ENCODE assay signal across 9 cellular contexts in the genomic region with DNA sequence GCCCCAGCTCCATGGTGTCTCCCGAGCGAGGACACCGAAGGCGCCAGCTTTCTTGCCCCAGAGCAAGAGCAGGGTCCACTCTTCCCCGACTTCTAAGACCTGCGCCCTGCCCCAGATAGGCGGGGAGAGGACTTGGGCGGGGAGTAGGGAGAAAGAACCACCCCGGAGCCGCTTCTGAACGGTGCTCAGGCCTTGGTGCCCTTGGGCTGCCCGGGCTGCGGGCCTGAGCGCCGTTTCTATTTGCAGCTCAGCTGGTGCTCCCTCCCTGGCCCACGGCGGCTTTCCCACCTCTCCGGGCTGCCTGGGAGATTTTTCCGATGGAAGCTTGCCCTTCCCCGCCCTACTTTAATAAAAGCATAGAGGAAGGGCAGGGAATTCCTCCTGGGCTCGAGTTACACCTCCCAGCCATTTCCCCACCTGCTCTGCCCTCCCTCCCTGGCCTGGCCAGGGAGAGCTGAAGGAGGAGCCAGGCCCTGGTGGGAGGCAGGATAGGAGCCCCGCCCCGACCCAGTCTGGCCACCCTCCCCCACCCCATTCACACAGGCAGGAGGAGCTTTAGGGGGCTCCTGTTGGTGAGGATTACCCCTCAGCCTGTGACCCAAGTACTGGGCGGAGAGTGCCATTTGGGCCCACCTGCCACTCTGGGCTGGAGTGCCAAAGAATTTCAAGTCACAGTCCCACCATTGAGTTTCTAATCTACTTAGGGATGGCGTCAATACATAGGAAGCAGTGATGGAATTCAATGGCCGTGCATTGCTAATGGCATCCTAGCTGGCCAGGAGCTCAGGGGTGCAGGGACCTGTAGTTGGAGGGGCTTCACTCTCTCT. TPM values are rescaled to one million over a fixed set of nuclear protein-coding genes. Genes with fewer than 3 reads are reported as not detected.
DNase-seq lines count a peak whose midpoint lies in the region; ATAC-seq, FAIRE-seq and TF ChIP-seq lines count a peak whose summit lies in the region.
"Had no signal": no experiment of that assay in that cellular context is flagged by ENCODE, and none has a peak within 500 bp of the region (broad histone marks: within the 10 kb centered on the region; RNA-seq: fewer than 3 reads in every experiment).

No MANE protein-coding gene starts in this region.

- H3K9me1 ChIP-seq in endothelial cell of umbilical vein (replicated peaks; ENCODE audit: control insufficient read depth, extremely low read depth, insufficient read depth, low read length) = no peaks in the 10 kb centered on the region

- no peaks in the 10 kb centered on the region for H3K79me2 ChIP-seq in endothelial cell of umbilical vein (ENCODE audit: control insufficient read depth, insufficient read depth, low read length)

- peaks cover 9% of the 10 kb centered on the region for H3K4me1 Mint-ChIP-seq in CD4-positive, alpha-beta T cell (ENCODE audit: low read depth)
- peaks cover 8% of the 10 kb centered on the region for H3K4me1 Mint-ChIP-seq in activated naive CD8-positive, alpha-beta T cell treated with anti-CD3 and anti-CD28 coated beads, Interleukin-2, amount 50 U/mL, for 24 hours

- TF ChIP-seq CTCF in CD4-positive, alpha-beta T cell (IDR thresholded peaks at IDR 0.05) = no peak
- TF ChIP-seq CTCF in endothelial cell of umbilical vein (IDR thresholded peaks at IDR 0.05; ENCODE audit: extremely low read depth in 1 of 2, insufficient read depth in 1 of 2, low read depth in 1 of 2, low read length in 2 of 2) = no peak

- no peak for ATAC-seq in CD4-positive, alpha-beta T cell (ENCODE audit: poor library complexity)
- ATAC-seq in GM21529 (IDR thresholded peaks at IDR 0.05; ENCODE audit: unreplicated experiment) (no peak), GM18502 (IDR thresholded peaks at IDR 0.05; ENCODE audit: poor library complexity, unreplicated experiment) (no peak)
- ATAC-seq in activated naive CD8-positive, alpha-beta T cell treated with anti-CD3 and anti-CD28 coated beads, Interleukin-2, amount 50 U/mL, for 24 hours = no peak

- DNase-seq in CD4-positive, alpha-beta T cell = no peak
- DNase-seq in NCI-H2171 treated with DMSO at 0.1 percent for 48 hours (lab: John Stamatoyannopoulos, UW) = peak; percentile 61
- no peak for DNase-seq in endothelial cell of umbilical vein (ENCODE audit: low read depth, low spot score)
- DNase-seq in myocyte (ENCODE audit: low read depth) = peak; percentile 74
- no peak for DNase-seq in NCI-H1436 treated with DMSO at 0.1 percent for 48 hours (lab: John Stamatoyannopoulos, UW)
- no peak for DNase-seq in activated naive CD8-positive, alpha-beta T cell treated with anti-CD3 and anti-CD28 coated beads, Interleukin-2, amount 50 U/mL, for 24 hours
- DNase-seq: activated naive CD8-positive, alpha-beta T cell treated with anti-CD3 and anti-CD28 coated beads, Interleukin-2, amount 10 ng/mL, durations not matched to agents 7 days and 5 days had no signal

- H2AFZ ChIP-seq in endothelial cell of umbilical vein (ENCODE audit: low read depth, low read length) = peak overlapping the region; percentile 22

- H3K4me3 Mint-ChIP-seq in CD4-positive, alpha-beta T cell = peak overlapping the region; percentile 74
- H3K4me3 Mint-ChIP-seq in activated naive CD8-positive, alpha-beta T cell treated with anti-CD3 and anti-CD28 coated beads, Interleukin-2, amount 50 U/mL, for 24 hours = no peak overlapping the region

- intact Hi-C loops in CD4-positive, alpha-beta T cell (cut with DNase I, micrococcal nuclease) = loop anchor here in 1 of 2 experiments (5.0 kb wide), 1 partner anchor 95 kb away; no protein-coding TSS in a partner anchor
- intact Hi-C loops in endothelial cell of umbilical vein (cut with micrococcal nuclease) = loop anchor here (2.0 kb wide), 1 partner anchor 69 kb away; no protein-coding TSS in a partner anchor

- TF ChIP-seq POLR2A in endothelial cell of umbilical vein (IDR thresholded peaks at IDR 0.05; ENCODE audit: low read depth, low read length) = no peak

- dilution Hi-C loops in endothelial cell of umbilical vein (cut with MboI; ENCODE audit: extremely low pct_ligation_motif_present, low sequenced_read_pairs) = no loop called here

- peak overlapping the region in 1 of 3 experiments; percentile 64 for H3K4me3 ChIP-seq in endothelial cell of umbilical vein (replicated peaks in 1 of 3; ENCODE audit: insufficient read depth in 1 of 3, low read depth in 1 of 3, low read length in 3 of 3)

- peaks cover 7% of the 10 kb centered on the region for H3K27me3 ChIP-seq in CD4-positive, alpha-beta T cell (ENCODE audit: control insufficient read depth, insufficient read depth, low read length)
- H3K27me3 ChIP-seq in endothelial cell of umbilical vein (ENCODE audit: control insufficient read depth in 2 of 2, insufficient read depth in 2 of 2, low read length in 2 of 2) = peaks cover 0 to 8% of the 10 kb centered on the region in 2 experiments

- no peaks in the 10 kb centered on the region for H3K36me3 ChIP-seq in endothelial cell of umbilical vein (ENCODE audit: control insufficient read depth in 2 of 2, extremely low read depth in 1 of 2, insufficient read depth in 2 of 2, low read length in 2 of 2)

- peak overlapping the region; percentile 12 for H3K4me2 ChIP-seq in endothelial cell of umbilical vein (ENCODE audit: insufficient read depth, low read length)

- H3K9me3 ChIP-seq in CD4-positive, alpha-beta T cell (ENCODE audit: control insufficient read depth, low read length) = no peaks in the 10 kb centered on the region
- no peaks in the 10 kb centered on the region for H3K9me3 ChIP-seq in endothelial cell of umbilical vein (replicated peaks; ENCODE audit: control insufficient read depth, insufficient read depth, low read length)

- H3K9me3 Mint-ChIP-seq in CD4-positive, alpha-beta T cell = no peaks in the 10 kb centered on the region
- H3K9me3 Mint-ChIP-seq in activated naive CD8-positive, alpha-beta T cell treated with anti-CD3 and anti-CD28 coated beads, Interleukin-2, amount 50 U/mL, for 24 hours = no peaks in the 10 kb centered on the region
- H3K9me3 Mint-ChIP-seq: activated naive CD8-positive, alpha-beta T cell treated with anti-CD3 and anti-CD28 coated beads, Interleukin-2, amount 10 ng/mL, durations not matched to agents 7 days and 5 days had no signal

- no TSS peak for BruUV-seq in endothelial cell of umbilical vein (replicated peaks; lab: Mats Ljungman, UMichigan)

- CTCF ChIA-PET in CD4-positive, alpha-beta T cell (lab: Charles Lee) = no interaction called here
- CTCF ChIA-PET in endothelial cell of umbilical vein (lab: Charles Lee) = interaction anchor here (0.6 to 3.0 kb wide), 7 partner anchors 22 to 729 kb away, joined by 3 to 54 read pairs (median 4); a partner anchor contains a TSS

- H3K36me3 Mint-ChIP-seq in CD4-positive, alpha-beta T cell (ENCODE audit: low read depth) = no peaks in the 10 kb centered on the region
- no peaks in the 10 kb centered on the region for H3K36me3 Mint-ChIP-seq in activated naive CD8-positive, alpha-beta T cell treated with anti-CD3 and anti-CD28 coated beads, Interleukin-2, amount 50 U/mL, for 24 hours (ENCODE audit: low read depth)
- H3K36me3 Mint-ChIP-seq: activated naive CD8-positive, alpha-beta T cell treated with anti-CD3 and anti-CD28 coated beads, Interleukin-2, amount 10 ng/mL, durations not matched to agents 7 days and 5 days had no signal

- no peak for FAIRE-seq in endothelial cell of umbilical vein (lab: Jason Lieb, UNC)

- no peak overlapping the region for H3K27ac Mint-ChIP-seq in CD4-positive, alpha-beta T cell
- no peak overlapping the region for H3K27ac Mint-ChIP-seq in activated naive CD8-positive, alpha-beta T cell treated with anti-CD3 and anti-CD28 coated beads, Interleukin-2, amount 50 U/mL, for 24 hours
- H3K27ac Mint-ChIP-seq: activated naive CD8-positive, alpha-beta T cell treated with anti-CD3 and anti-CD28 coated beads, Interleukin-2, amount 10 ng/mL, durations not matched to agents 7 days and 5 days had no signal

- peaks cover 9% of the 10 kb centered on the region for H3K27me3 Mint-ChIP-seq in CD4-positive, alpha-beta T cell
- peaks cover 9% of the 10 kb centered on the region for H3K27me3 Mint-ChIP-seq in activated naive CD8-positive, alpha-beta T cell treated with anti-CD3 and anti-CD28 coated beads, Interleukin-2, amount 50 U/mL, for 24 hours

- peaks cover 15% of the 10 kb centered on the region for H3K4me1 ChIP-seq in endothelial cell of umbilical vein (ENCODE audit: control insufficient read depth, extremely low read depth, insufficient read depth, low read length)

- no peak overlapping the region for H3K27ac ChIP-seq in CD4-positive, alpha-beta T cell (ENCODE audit: low read depth, low read length)
- H3K27ac ChIP-seq in endothelial cell of umbilical vein (ENCODE audit: insufficient read depth, low read depth, low read length) = no peak overlapping the region

- POLR2A ChIA-PET in CD4-positive, alpha-beta T cell (lab: Charles Lee) = interaction anchor here (1.8 to 4.7 kb wide), 2 partner anchors 102 to 292 kb away, joined by 4 to 28 read pairs; a partner anchor contains a TSS
- POLR2A ChIA-PET in endothelial cell of umbilical vein (lab: Charles Lee) = interaction anchor here (0.6 to 2.0 kb wide), 2 partner anchors 38 to 102 kb away, joined by 4 to 8 read pairs; a partner anchor contains a TSS

- no peaks in the 10 kb centered on the region for H4K20me1 ChIP-seq in endothelial cell of umbilical vein (replicated peaks; ENCODE audit: control insufficient read depth, extremely low read depth, insufficient read depth, low read length)

- no peak overlapping the region for H3K9ac ChIP-seq in endothelial cell of umbilical vein (replicated peaks; ENCODE audit: extremely low read depth, insufficient read depth, low read length)

RNA-seq across cellular contexts. Expression of a gene that starts 2.0 kb away (rescaled TPM):
- total RNA-seq in CD4-positive, alpha-beta T cell = under 1 TPM; 0.25 to 0.31 TPM
- total RNA-seq in endothelial cell of umbilical vein (13.1 and 16.0 TPM in 2 replicates), myocyte (53.2 and 89.2 TPM in 2 replicates)
- 12.6 and 14.5 TPM in 2 replicates for polyA plus RNA-seq in endothelial cell of umbilical vein
- 5.8 and 8.4 TPM in 2 replicates for polyA plus RNA-seq in endothelial cell of umbilical vein (2011; cell fraction: cytosol; rRNA removed)
- polyA plus RNA-seq in endothelial cell of umbilical vein (2011; cell fraction: nucleus; rRNA removed) = 4.1 and 5.3 TPM in 2 replicates
- polyA plus RNA-seq in endothelial cell of umbilical vein (2012) = 6.2 and 12.3 TPM in 2 replicates
- 6.2 and 8.2 TPM in 2 replicates for polyA minus RNA-seq in endothelial cell of umbilical vein
- 23.0 TPM for polyA minus RNA-seq in endothelial cell of umbilical vein (2011; cell fraction: cytosol; rRNA and poly(A)+ RNA removed)
- polyA minus RNA-seq in endothelial cell of umbilical vein (2011; cell fraction: nucleus; rRNA and poly(A)+ RNA removed) = 2.9 and 3.5 TPM in 2 replicates
- 7.2 TPM for polyA plus RNA-seq in myocyte (2012)

RNA-seq across cellular contexts. Expression of a gene that starts 26.3 kb away (rescaled TPM):
- total RNA-seq in CD4-positive, alpha-beta T cell = 10 to 100 TPM; 22.4 to 25.7 TPM
- total RNA-seq in endothelial cell of umbilical vein (64.6 and 66.6 TPM in 2 replicates), myocyte (9.4 and 23.8 TPM in 2 replicates)
- 73.0 and 83.8 TPM in 2 replicates for polyA plus RNA-seq in endothelial cell of umbilical vein
- polyA plus RNA-seq in endothelial cell of umbilical vein (2011; cell fraction: cytosol; rRNA removed) = 56.9 and 64.1 TPM in 2 replicates
- polyA plus RNA-seq in endothelial cell of umbilical vein (2011; cell fraction: nucleus; rRNA removed) = 45.0 and 50.9 TPM in 2 replicates
- 68.1 and 85.4 TPM in 2 replicates for polyA plus RNA-seq in endothelial cell of umbilical vein (2012)
- 93.1 and 102 TPM in 2 replicates for polyA minus RNA-seq in endothelial cell of umbilical vein
- 38.7 TPM for polyA minus RNA-seq in endothelial cell of umbilical vein (2011; cell fraction: cytosol; rRNA and poly(A)+ RNA removed)
- 26.0 and 29.3 TPM in 2 replicates for polyA minus RNA-seq in endothelial cell of umbilical vein (2011; cell fraction: nucleus; rRNA and poly(A)+ RNA removed)
- polyA plus RNA-seq in myocyte (2012) = 43.3 TPM

RNA-seq across cellular contexts. Expression of a gene that starts 27.1 kb away (rescaled TPM):
- 10 to 100 TPM; 11.4 to 12.9 TPM for total RNA-seq in CD4-positive, alpha-beta T cell
- 9.9 TPM in 2 replicates for total RNA-seq in endothelial cell of umbilical vein
- 5.4 and 7.6 TPM in 2 replicates for polyA plus RNA-seq in endothelial cell of umbilical vein
- polyA plus RNA-seq in endothelial cell of umbilical vein (2011; cell fraction: cytosol; rRNA removed) = 3.9 and 4.9 TPM in 2 replicates
- polyA plus RNA-seq in endothelial cell of umbilical vein (2011; cell fraction: nucleus; rRNA removed) = 3.0 and 4.5 TPM in 2 replicates
- polyA plus RNA-seq in endothelial cell of umbilical vein (2012) = 4.8 and 6.4 TPM in 2 replicates
- polyA minus RNA-seq in endothelial cell of umbilical vein = 7.5 TPM in 2 replicates
- 8.9 TPM for polyA minus RNA-seq in endothelial cell of umbilical vein (2011; cell fraction: cytosol; rRNA and poly(A)+ RNA removed)
- polyA minus RNA-seq in endothelial cell of umbilical vein (2011; cell fraction: nucleus; rRNA and poly(A)+ RNA removed) = 3.2 and 6.3 TPM in 2 replicates
- total RNA-seq in myocyte = 3.9 and 4.3 TPM in 2 replicates
- 9.4 TPM for polyA plus RNA-seq in myocyte (2012)

RNA-seq across cellular contexts. Expression of a gene that starts 56.6 kb away (rescaled TPM):
- not detected for total RNA-seq in CD4-positive, alpha-beta T cell
- not detected in 2 replicates for total RNA-seq in endothelial cell of umbilical vein
- polyA plus RNA-seq in endothelial cell of umbilical vein = not detected in 2 replicates
- polyA plus RNA-seq in endothelial cell of umbilical vein (2011; cell fraction: cytosol; rRNA removed) = not detected in 2 replicates
- polyA plus RNA-seq in endothelial cell of umbilical vein (2011; cell fraction: nucleus; rRNA removed) = not detected in 2 replicates
- 0.33 TPM in 1 of 2 replicates, not detected in the other for polyA plus RNA-seq in endothelial cell of umbilical vein (2012)
- not detected in 2 replicates for polyA minus RNA-seq in endothelial cell of umbilical vein
- polyA minus RNA-seq in endothelial cell of umbilical vein (2011; cell fraction: cytosol; rRNA and poly(A)+ RNA removed) = 5.3 TPM
- not detected in 2 replicates for polyA minus RNA-seq in endothelial cell of umbilical vein (2011; cell fraction: nucleus; rRNA and poly(A)+ RNA removed)
- total RNA-seq in myocyte = not detected in 2 replicates
- not detected for polyA plus RNA-seq in myocyte (2012)
- total RNA-seq: activated naive CD8-positive, alpha-beta T cell treated with anti-CD3 and anti-CD28 coated beads, Interleukin-2, amount 10 ng/mL, durations not matched to agents 7 days and 5 days had no signal

Comparison
In these comparisons a context has a peak if more than half of its experiments do, and no peak if none do; other contexts are left out.
1. DNase-seq: peak in NCI-H2171 treated with DMSO at 0.1 percent for 48 hours (single experiment) and myocyte (single experiment); none in CD4-positive, alpha-beta T cell (0 of 10), endothelial cell of umbilical vein (single experiment), NCI-H1436 treated with DMSO at 0.1 percent for 48 hours (single experiment) and activated naive CD8-positive, alpha-beta T cell treated with anti-CD3 and anti-CD28 coated beads, Interleukin-2, amount 50 U/mL, for 24 hours (single experiment).
2. RNA of a gene that starts 2.0 kb away (total RNA-seq): 53.2 to 89.2 TPM in myocyte and 13.1 to 16.0 TPM in endothelial cell of umbilical vein; 0.25 to 0.31 TPM in CD4-positive, alpha-beta T cell; every median in the first group is over 10 times any median in the second.